1 cellular context compared by ENCODE assay signal in the genomic region with DNA sequence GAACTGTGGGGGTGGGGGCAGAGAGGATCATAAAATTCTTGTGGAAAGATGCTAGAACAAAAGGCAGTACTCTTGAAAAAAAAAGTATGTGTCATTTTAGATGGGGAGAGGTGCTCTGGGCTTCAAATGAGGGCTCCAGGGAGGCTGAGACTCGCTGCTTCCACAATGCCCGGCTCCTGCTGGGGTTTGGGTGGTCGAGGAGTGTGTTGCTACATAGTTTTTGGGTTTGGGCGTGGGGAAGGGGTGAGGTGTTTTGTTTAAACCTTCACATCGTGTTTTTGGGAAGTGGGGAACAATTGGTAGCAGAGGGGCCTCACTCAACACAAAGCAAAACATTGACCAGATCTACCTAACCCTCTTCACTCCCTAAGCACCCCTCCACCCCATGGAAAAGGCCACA.
TF ChIP-seq lines count a peak whose summit lies in the region.

No MANE protein-coding gene starts in this region.

TF ChIP-seq in A549, 52 proteins besides CTCF, POLR2A, EP300 and RAD21:
- TF ChIP-seq GATA3 (IDR thresholded peaks at IDR 0.05; ENCODE audit: borderline replicate concordance) (no peak), BHLHE40 (IDR thresholded peaks at IDR 0.05; ENCODE audit: low read depth, low read length) (no peak), HOXB5 (CRISPR knock-in tag; IDR thresholded peaks at IDR 0.05) (no peak), ZC3H11A (IDR thresholded peaks at IDR 0.05) (no peak)
